1 cellular context compared by ENCODE assay signal in genomic region chr17:21177401-21177800, GRCh38.
TF ChIP-seq lines count a peak whose summit lies in the region.

No MANE protein-coding gene starts in this region.

TF ChIP-seq in GM23338, 12 proteins besides CTCF, POLR2A, EP300 and RAD21 (continued from another document):
- no peak for TF ChIP-seq ZNF462 (CRISPR knock-in tag; IDR thresholded peaks at IDR 0.05)
